Comparison of ENCODE assay signal across 8 cellular contexts in the genomic region with DNA sequence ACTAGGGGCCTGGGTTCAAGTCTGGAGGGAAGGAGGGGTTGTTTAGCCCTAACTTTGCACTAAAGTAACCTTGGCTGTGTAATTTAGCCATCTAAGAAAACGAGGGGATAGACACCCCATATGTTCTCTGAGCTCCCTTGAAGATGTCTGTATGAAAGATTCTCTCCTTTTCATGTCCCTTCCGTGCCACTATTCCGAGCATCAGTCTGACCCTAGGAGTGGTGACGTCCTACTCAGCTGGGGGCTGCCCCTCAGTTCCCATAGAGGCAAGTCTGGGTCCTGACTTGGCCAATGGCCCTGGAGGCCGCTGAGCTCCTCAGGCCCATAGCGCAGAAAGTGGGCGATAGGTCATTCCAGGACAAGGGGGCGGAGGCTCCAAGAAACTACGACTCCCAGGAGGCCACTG. TPM values are rescaled to one million over a fixed set of nuclear protein-coding genes. Genes with fewer than 3 reads are reported as not detected.
A peak's percentile ranks its signal among the peaks of the same experiment; 100 is the strongest.
DNase-seq lines count a peak whose midpoint lies in the region; ATAC-seq, FAIRE-seq and TF ChIP-seq lines count a peak whose summit lies in the region.

No MANE protein-coding gene starts in this region.

- H3K79me2 ChIP-seq in H9 (ENCODE audit: insufficient read depth, low read length): peaks cover 8% of the 10 kb centered on the region; the same call in 1 of the 2 replicates

- no peak overlapping the region for H2AK5ac ChIP-seq in H9 (ENCODE audit: insufficient read length, low read length)

- H3K36me3 Mint-ChIP-seq in H9 (ENCODE audit: insufficient read depth in 1 of 3, low read depth in 3 of 3): no peaks in the 10 kb centered on the region
- no peaks in the 10 kb centered on the region for H3K36me3 Mint-ChIP-seq in activated CD4-positive, alpha-beta memory T cell treated with anti-CD3 and anti-CD28 coated beads for 36 hours

- H3K14ac ChIP-seq in H9 (ENCODE audit: insufficient read depth, low read length): no peak overlapping the region

- H3K9me3 ChIP-seq in H9 (ENCODE audit: control insufficient read depth, low read depth, low read length) (no peaks in the 10 kb centered on the region), right cardiac atrium (ENCODE audit: control insufficient read depth, low read length) (no peaks in the 10 kb centered on the region), small intestine (ENCODE audit: control insufficient read depth, low read depth) (no peaks in the 10 kb centered on the region)

- WGBS in H9 (ENCODE audit: extremely low coverage, insufficient read length, low lambda C conversion rate): no CpG with 5 or more reads among the region's 9 CpGs
- WGBS in right cardiac atrium: 19% methylated on average over 9 of the region's 9 CpGs
- 23 to 30% (median 24%) methylated on average over 9 of the region's 9 CpGs for WGBS in small intestine, 3 donors

- H3K27me3 ChIP-seq in H9 (ENCODE audit: insufficient read depth, low read length) (no peaks in the 10 kb centered on the region), right cardiac atrium (ENCODE audit: control insufficient read depth, insufficient read depth) (no peaks in the 10 kb centered on the region), small intestine (ENCODE audit: control insufficient read depth in 2 of 2, insufficient read depth in 2 of 2, low read length in 2 of 2) (no peaks in the 10 kb centered on the region)

- H2AFZ ChIP-seq in H9 (ENCODE audit: low read length): peak overlapping the region; percentile 48

- no peak overlapping the region for H4K91ac ChIP-seq in H9 (ENCODE audit: insufficient read length, low read depth, low read length)

- no peak overlapping the region for H4K8ac ChIP-seq in H9 (replicated peaks; ENCODE audit: insufficient read length, low read depth, low read length)

- no peaks in the 10 kb centered on the region for H4K20me1 ChIP-seq in H9 (ENCODE audit: control insufficient read depth, insufficient read depth, insufficient read length)

- H2BK5ac ChIP-seq in H9 (ENCODE audit: insufficient read length, low read length): no peak overlapping the region

- peak overlapping the region; percentile 28 for H3K18ac ChIP-seq in H9 (ENCODE audit: insufficient read length, low read depth, low read length)

- H3K4me2 ChIP-seq in H9 (ENCODE audit: insufficient read depth, insufficient read length, low read length): peak overlapping the region; percentile 74

- TF ChIP-seq CTCF in H9 (conservative IDR thresholded peaks at IDR 0.05): no peak

- no peak overlapping the region for H2BK120ac ChIP-seq in H9 (ENCODE audit: low read depth, low read length, poor library complexity, severe bottlenecking)

- no peaks in the 10 kb centered on the region for H3K36me3 ChIP-seq in small intestine (ENCODE audit: control insufficient read depth in 2 of 2, insufficient read depth in 2 of 2, low read length in 2 of 2)

- no peak overlapping the region for H3T11ph ChIP-seq in H9 (ENCODE audit: low read length)

- H3K56ac ChIP-seq in H9 (ENCODE audit: insufficient read length, low read depth, low read length): no peak overlapping the region

- peaks cover 37 to 39% of the 10 kb centered on the region in 2 experiments for H3K4me1 Mint-ChIP-seq in H9
- H3K4me1 Mint-ChIP-seq in activated CD4-positive, alpha-beta memory T cell treated with anti-CD3 and anti-CD28 coated beads for 36 hours (ENCODE audit: low read depth): peaks cover 29% of the 10 kb centered on the region

- POLR2A ChIA-PET in activated CD4-positive, alpha-beta memory T cell treated with anti-CD3 and anti-CD28 coated beads for 36 hours (lab: Charles Lee): interaction anchor here (1.0 to 4.8 kb wide), 3 partner anchors 31 to 130 kb away, joined by 3 to 54 read pairs (median 4); a partner anchor contains a TSS

- no peak overlapping the region for H2BK15ac ChIP-seq in H9 (ENCODE audit: low read depth, low read length)

- intact Hi-C loops in activated CD4-positive, alpha-beta memory T cell treated with anti-CD3 and anti-CD28 coated beads for 36 hours (cut with micrococcal nuclease): loop anchor here (1.0 to 10.0 kb wide), 3 partner anchors 81 to 1501 kb away; a partner anchor contains a TSS
- intact Hi-C loops in right cardiac atrium (cut with DNase I): loop anchor here (5.0 to 10.0 kb wide), 4 partner anchors 131 to 221 kb away; a partner anchor contains a TSS

- FAIRE-seq in small intestine (lab: Jason Lieb, UNC): no peak

- DNase-seq in H9: no peak
- DNase-seq in activated CD4-positive, alpha-beta memory T cell treated with anti-CD3 and anti-CD28 coated beads for 36 hours: no peak
- DNase-seq in right cardiac atrium: no peak
- DNase-seq in small intestine: no peak
- DNase-seq in stimulated activated CD4-positive, alpha-beta T cell treated with anti-CD3 and anti-CD28 coated beads, Interleukin-4, amount 100 ng/mL, for 24 hours: no peak
- DNase-seq in stimulated activated CD4-positive, alpha-beta T cell treated with anti-CD3 and anti-CD28 coated beads, Interleukin-2, amount 100 ng/mL, for 24 hours: no peak
- DNase-seq in NCI-H1436 treated with DMSO at 0.1 percent for 48 hours (lab: John Stamatoyannopoulos, UW): no peak
- no peak for DNase-seq in stimulated activated CD4-positive, alpha-beta T cell treated with anti-CD3 and anti-CD28 coated beads, Interleukin-15, amount 100 ng/mL, for 24 hours

- H3K23me2 ChIP-seq in H9 (ENCODE audit: insufficient read length, low read depth, low read length, poor library complexity, severe bottlenecking): peaks cover 2% of the 10 kb centered on the region

- H3K27me3 Mint-ChIP-seq in H9 (ENCODE audit: low read depth): peaks cover 4% of the 10 kb centered on the region; the same call in 1 of the 2 replicates
- H3K27me3 Mint-ChIP-seq in activated CD4-positive, alpha-beta memory T cell treated with anti-CD3 and anti-CD28 coated beads for 36 hours: no peaks in the 10 kb centered on the region

- H4K5ac ChIP-seq in H9 (ENCODE audit: insufficient read length, low read depth, low read length): no peak overlapping the region

- peak overlapping the region; percentile 84 to 94 for H3K4me3 Mint-ChIP-seq in H9
- peak overlapping the region; percentile 87 for H3K4me3 Mint-ChIP-seq in activated CD4-positive, alpha-beta memory T cell treated with anti-CD3 and anti-CD28 coated beads for 36 hours

- no peak overlapping the region for H3K23ac ChIP-seq in H9 (ENCODE audit: insufficient read length, low read depth, low read length)

- no peaks in the 10 kb centered on the region for H3K79me1 ChIP-seq in H9 (ENCODE audit: insufficient read depth, low read depth, low read length, poor library complexity, severe bottlenecking)

- H3K4me1 ChIP-seq in H9 (ENCODE audit: insufficient read depth, low read length) (peaks cover 10% of the 10 kb centered on the region), right cardiac atrium (ENCODE audit: control insufficient read depth, insufficient read depth, low read length) (no peaks in the 10 kb centered on the region), small intestine (ENCODE audit: control insufficient read depth in 2 of 2, insufficient read depth in 1 of 2, low read depth in 1 of 2, low read length in 1 of 2) (peaks cover 2 to 6% of the 10 kb centered on the region in 2 donors)

- H3K9me3 Mint-ChIP-seq in H9: no peaks in the 10 kb centered on the region; a peak in 1 of 5 replicates
- no peaks in the 10 kb centered on the region for H3K9me3 Mint-ChIP-seq in activated CD4-positive, alpha-beta memory T cell treated with anti-CD3 and anti-CD28 coated beads for 36 hours

- no peak overlapping the region for H2BK20ac ChIP-seq in H9 (ENCODE audit: low read depth, low read length, poor library complexity, severe bottlenecking)

- no peak overlapping the region for H2BK12ac ChIP-seq in H9 (ENCODE audit: insufficient read length, low read depth, low read length)

- no peak for ATAC-seq in right cardiac atrium

- H3K4me3 ChIP-seq in right cardiac atrium (ENCODE audit: low read length) (peak overlapping the region; percentile 21), small intestine (ENCODE audit: low read depth in 1 of 2, low read length in 2 of 2) (peak overlapping the region in 1 of 2 donors; percentile 38)

- H3K9ac ChIP-seq in H9 (ENCODE audit: extremely low read depth, insufficient read length, low read length): peak overlapping the region; percentile 20

- CTCF ChIA-PET in activated CD4-positive, alpha-beta memory T cell treated with anti-CD3 and anti-CD28 coated beads for 36 hours (lab: Charles Lee): interaction anchor here (1.2 kb wide), 1 partner anchor 129 kb away, joined by 3 read pairs; no protein-coding TSS in a partner anchor

- H3K27ac ChIP-seq in H9 (ENCODE audit: insufficient read length, low read depth, low read length): no peak overlapping the region
- peak overlapping the region; percentile 91 for H3K27ac ChIP-seq in right cardiac atrium (ENCODE audit: low read length)
- peak overlapping the region; percentile 83 to 93 for H3K27ac ChIP-seq in small intestine (ENCODE audit: low read depth in 1 of 2, low read length in 1 of 2)

- H3K4ac ChIP-seq in H9 (ENCODE audit: low read depth, low read length): no peak overlapping the region

- H3K27ac Mint-ChIP-seq in H9: peak overlapping the region in 2 of 3 experiments; percentile 90 to 95
- H3K27ac Mint-ChIP-seq in activated CD4-positive, alpha-beta memory T cell treated with anti-CD3 and anti-CD28 coated beads for 36 hours: peak overlapping the region; percentile 94

RNA-seq across cellular contexts. Expression of a gene that starts 0.8 kb away (rescaled TPM):
- total RNA-seq in H9 (2021) (22.7 and 26.4 TPM in 2 replicates), right cardiac atrium (1 to 10 TPM; 4.9 to 7.9 (median 6.4) TPM)
- 10 to 100 TPM in 1 of 2 experiments, 1 to 10 TPM in 1; 9.3 to 11.2 TPM for total RNA-seq in activated CD4-positive, alpha-beta memory T cell treated with anti-CD3 and anti-CD28 coated beads for 36 hours
- polyA plus RNA-seq in right cardiac atrium (2.6 TPM), small intestine (1 to 10 TPM in 1 of 3 donors, under 1 TPM in 2; 0.81 to 2.5 (median 0.89) TPM)
